8 cellular contexts compared by ENCODE assay signal in genomic region chr11:90135016-90135415, GRCh38. TPM values are rescaled to one million over a fixed set of nuclear protein-coding genes. Genes with fewer than 3 reads are reported as not detected.
DNase-seq lines count a peak whose midpoint lies in the region; ATAC-seq, FAIRE-seq and TF ChIP-seq lines count a peak whose summit lies in the region.

No MANE protein-coding gene starts in this region.

- H3K4me2 ChIP-seq in A549 = peak overlapping the region; percentile 95

- CTCF ChIA-PET in A549 (lab: Yijun Ruan, JAX) = interaction anchor here (1.1 kb wide), 1 partner anchor 21 kb away, joined by 3 read pairs; no protein-coding TSS in a partner anchor

- H3K36me3 ChIP-seq in H7 (replicated peaks; ENCODE audit: control insufficient read depth, insufficient read depth, low read length) = no peaks in the 10 kb centered on the region
- H3K36me3 ChIP-seq in mucosa of stomach (ENCODE audit: control insufficient read depth, insufficient read depth, low read length) = no peaks in the 10 kb centered on the region

- no peak for FAIRE-seq in A549 (lab: Jason Lieb, UNC)

- TF ChIP-seq CTCF in A549 (IDR thresholded peaks at IDR 0.05) (no peak), choroid plexus epithelial cell (conservative IDR thresholded peaks at IDR 0.05; ENCODE audit: low read depth, low read length) (no peak)

- H3K4me3 ChIP-seq in A549 (peak overlapping the region; percentile 45), H7 (ENCODE audit: insufficient read depth, low read depth, low read length) (peak overlapping the region; percentile 45), choroid plexus epithelial cell (ENCODE audit: low read depth, low read length) (peak overlapping the region; percentile 68), mucosa of stomach (ENCODE audit: low read length) (peak overlapping the region; percentile 19)

- no peak for TF ChIP-seq POLR2A in A549 (IDR thresholded peaks at IDR 0.05; ENCODE audit: low read length)

- H3K9me3 ChIP-seq in A549 (no peaks in the 10 kb centered on the region; the same call in 2 of the 3 replicates), mucosa of stomach (ENCODE audit: control insufficient read depth, low read length) (no peaks in the 10 kb centered on the region)

- H3K27ac ChIP-seq in A549 = no peak overlapping the region

- no peak for DNase-seq in A549 (ENCODE audit: low read depth in 1 of 2, low spot score in 1 of 2)
- DNase-seq in H7 = no peak
- no peak for DNase-seq in choroid plexus epithelial cell (ENCODE audit: low read depth)
- DNase-seq in EL = no peak
- DNase-seq in stimulated activated naive CD4-positive, alpha-beta T cell (lab: John Stamatoyannopoulos, UW) = no peak

- H3K27me3 ChIP-seq in H7 (ENCODE audit: control insufficient read depth, insufficient read depth, low read length) = no peaks in the 10 kb centered on the region
- H3K27me3 ChIP-seq in mucosa of stomach (ENCODE audit: control insufficient read depth, insufficient read depth, low read length) = peaks cover 15% of the 10 kb centered on the region

- H3K4me1 ChIP-seq in A549 (peaks cover 10% of the 10 kb centered on the region; the same call in 2 of the 3 replicates), mucosa of stomach (ENCODE audit: control insufficient read depth, insufficient read depth, low read length) (peaks cover 10% of the 10 kb centered on the region)

- 8% methylated on average over 5 of the region's 5 CpGs for WGBS in A549 (ENCODE audit: missing lambda C conversion rate)

- POLR2A ChIA-PET in A549 (lab: Yijun Ruan, JAX) = no interaction called here

- TF ChIP-seq EP300 in A549 (IDR thresholded peaks at IDR 0.05) = no peak

- ATAC-seq in A549 = no peak
- ATAC-seq in HG02884 (IDR thresholded peaks at IDR 0.05; ENCODE audit: unreplicated experiment) = no peak
- no peak for ATAC-seq in HG03457 (IDR thresholded peaks at IDR 0.05; ENCODE audit: unreplicated experiment)

- peak overlapping the region; percentile 25 for H3K9ac ChIP-seq in mucosa of stomach (ENCODE audit: low read length)

- TF ChIP-seq RAD21 in A549 (conservative IDR thresholded peaks at IDR 0.05 in 1 of 2, IDR thresholded peaks at IDR 0.05 in 1 of 2) = no peak

TF ChIP-seq in A549, 52 proteins besides CTCF, POLR2A, EP300 and RAD21:
- TF ChIP-seq SREBF2 (IDR thresholded peaks at IDR 0.05) = no peak
- no peak for TF ChIP-seq HES2 (IDR thresholded peaks at IDR 0.05)
- TF ChIP-seq, protein P1, sequence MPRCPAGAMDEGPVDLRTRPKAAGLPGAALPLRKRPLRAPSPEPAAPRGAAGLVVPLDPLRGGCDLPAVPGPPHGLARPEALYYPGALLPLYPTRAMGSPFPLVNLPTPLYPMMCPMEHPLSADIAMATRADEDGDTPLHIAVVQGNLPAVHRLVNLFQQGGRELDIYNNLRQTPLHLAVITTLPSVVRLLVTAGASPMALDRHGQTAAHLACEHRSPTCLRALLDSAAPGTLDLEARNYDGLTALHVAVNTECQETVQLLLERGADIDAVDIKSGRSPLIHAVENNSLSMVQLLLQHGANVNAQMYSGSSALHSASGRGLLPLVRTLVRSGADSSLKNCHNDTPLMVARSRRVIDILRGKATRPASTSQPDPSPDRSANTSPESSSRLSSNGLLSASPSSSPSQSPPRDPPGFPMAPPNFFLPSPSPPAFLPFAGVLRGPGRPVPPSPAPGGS (IDR thresholded peaks at IDR 0.05) = no peak
- no peak for TF ChIP-seq FOXS1 (CRISPR knock-in tag; IDR thresholded peaks at IDR 0.05)
- no peak for TF ChIP-seq CHD2 (IDR thresholded peaks at IDR 0.05; ENCODE audit: low read length, partially characterized antibody)
- no peak for TF ChIP-seq RARB (CRISPR knock-in tag; IDR thresholded peaks at IDR 0.05)
- TF ChIP-seq RCOR1 (IDR thresholded peaks at IDR 0.05; ENCODE audit: low read depth, low read length) = no peak
- TF ChIP-seq CBX2 (IDR thresholded peaks at IDR 0.05; ENCODE audit: borderline replicate concordance, low read depth) = no peak
- peak; percentile 96 for TF ChIP-seq CBX8 (IDR thresholded peaks at IDR 0.05)
- TF ChIP-seq HOXB13 (CRISPR knock-in tag; IDR thresholded peaks at IDR 0.05; ENCODE audit: low read depth) = no peak
- peak; percentile 95 for TF ChIP-seq RNF2 (IDR thresholded peaks at IDR 0.05; ENCODE audit: borderline replicate concordance, low read depth)
- no peak for TF ChIP-seq EHF (CRISPR knock-in tag; IDR thresholded peaks at IDR 0.05)
- TF ChIP-seq ZSCAN20 (CRISPR knock-in tag; IDR thresholded peaks at IDR 0.05) = no peak
- TF ChIP-seq ESRRA (IDR thresholded peaks at IDR 0.05; ENCODE audit: borderline replicate concordance, low read length) = no peak
- TF ChIP-seq FOSB (CRISPR knock-in tag; IDR thresholded peaks at IDR 0.05) = no peak

RNA-seq across cellular contexts. Expression of gene NAALAD2, which starts 0.6 kb away (rescaled TPM):
- not detected in 2 replicates for polyA plus RNA-seq in A549 (2011; rRNA removed)
- not detected in 2 replicates for polyA plus RNA-seq in A549 (2012; cell fraction: cytosol; rRNA removed)
- not detected in 2 replicates for polyA plus RNA-seq in A549 (2012; cell fraction: nucleus; rRNA removed)
- polyA plus RNA-seq in A549 (2017; fragmentation: RNase III; extraction: RNeasy Plus Mini Kit Qiagen cat#74134 plus additional on column Dnase treatment) = not detected in 3 replicates
- polyA minus RNA-seq in A549 (2011; rRNA and poly(A)+ RNA removed) = not detected in 2 replicates
- total RNA-seq in H7 (2014; rRNA removed; shearing (Covaris generic)) = 4.0 and 6.7 TPM in 2 replicates

RNA-seq across cellular contexts. Expression of gene UBTFL1, which starts 49.3 kb away (rescaled TPM):
- not detected in 2 replicates for polyA plus RNA-seq in A549 (2011; rRNA removed)
- polyA plus RNA-seq in A549 (2012; cell fraction: cytosol; rRNA removed) = not detected in 2 replicates
- polyA plus RNA-seq in A549 (2012; cell fraction: nucleus; rRNA removed) = not detected in 2 replicates
- polyA plus RNA-seq in A549 (2017; fragmentation: RNase III; extraction: RNeasy Plus Mini Kit Qiagen cat#74134 plus additional on column Dnase treatment) = not detected in 3 replicates
- not detected in 2 replicates for polyA minus RNA-seq in A549 (2011; rRNA and poly(A)+ RNA removed)
- total RNA-seq in H7 (2014; rRNA removed; shearing (Covaris generic)) = not detected in 2 replicates
